ENCODE assay signal across 1 cellular context in the genomic region with DNA sequence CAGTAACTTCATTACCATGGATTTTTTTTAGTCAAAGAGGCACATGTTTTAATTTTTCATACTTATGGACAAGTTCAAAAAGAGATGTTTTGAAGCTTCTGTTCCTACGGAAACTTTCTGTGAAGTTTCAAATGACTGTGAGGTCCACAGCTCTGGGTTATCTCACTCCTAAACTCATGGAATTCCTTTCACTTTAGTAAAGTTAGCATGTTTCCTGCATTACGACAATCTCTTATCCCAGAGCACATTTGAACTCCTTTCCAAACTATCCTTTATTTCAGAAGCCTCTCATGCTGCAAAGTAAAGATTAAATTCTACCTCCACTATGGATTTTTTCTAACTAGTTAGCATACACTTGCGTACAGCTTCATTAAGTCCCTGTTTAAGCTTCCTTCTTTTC.
TF ChIP-seq lines count a peak whose summit lies in the region.

No MANE protein-coding gene starts in this region.

TF ChIP-seq in IMR-90, 13 proteins besides CTCF, POLR2A, EP300 and RAD21 (continued from another document):
- TF ChIP-seq, protein P1, sequence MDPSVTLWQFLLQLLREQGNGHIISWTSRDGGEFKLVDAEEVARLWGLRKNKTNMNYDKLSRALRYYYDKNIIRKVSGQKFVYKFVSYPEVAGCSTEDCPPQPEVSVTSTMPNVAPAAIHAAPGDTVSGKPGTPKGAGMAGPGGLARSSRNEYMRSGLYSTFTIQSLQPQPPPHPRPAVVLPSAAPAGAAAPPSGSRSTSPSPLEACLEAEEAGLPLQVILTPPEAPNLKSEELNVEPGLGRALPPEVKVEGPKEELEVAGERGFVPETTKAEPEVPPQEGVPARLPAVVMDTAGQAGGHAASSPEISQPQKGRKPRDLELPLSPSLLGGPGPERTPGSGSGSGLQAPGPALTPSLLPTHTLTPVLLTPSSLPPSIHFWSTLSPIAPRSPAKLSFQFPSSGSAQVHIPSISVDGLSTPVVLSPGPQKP (IDR thresholded peaks at IDR 0.05; ENCODE audit: borderline replicate concordance, low read depth, low read length) = no peak
- TF ChIP-seq CEBPB (IDR thresholded peaks at IDR 0.05; ENCODE audit: low read depth, low read length) (peak; percentile 37; the same call in 1 of the 2 replicates), NFE2L2 (IDR thresholded peaks at IDR 0.05; ENCODE audit: low read depth, low read length) (no peak), BHLHE40 (IDR thresholded peaks at IDR 0.05; ENCODE audit: low read depth, low read length) (no peak), MAFK (IDR thresholded peaks at IDR 0.05; ENCODE audit: low read depth, low read length) (no peak), SMC3 (IDR thresholded peaks at IDR 0.05; ENCODE audit: low read depth, low read length) (no peak), RCOR1 (IDR thresholded peaks at IDR 0.05; ENCODE audit: insufficient replicate concordance, low read length) (no peak), RFX5 (IDR thresholded peaks at IDR 0.05; ENCODE audit: low read depth, low read length) (no peak)
TF ChIP-seq in IMR-90: peak in this region for 1.
